ENCODE assay signal across 8 cellular contexts in genomic region chr3:197367081-197367780, GRCh38.
A peak's percentile ranks its signal among the peaks of the same experiment; 100 is the strongest.
DNase-seq lines count a peak whose midpoint lies in the region; TF ChIP-seq lines count a peak whose summit lies in the region.

No MANE protein-coding gene starts in this region.

- no peaks in the 10 kb centered on the region for H3K36me3 ChIP-seq in ovary

- TF ChIP-seq CTCF in cardiac fibroblast (IDR thresholded peaks at IDR 0.05; ENCODE audit: low read depth, low read length) (no peak), ovary (IDR thresholded peaks at IDR 0.05) (no peak)

- H3K27ac ChIP-seq in ovary = no peak overlapping the region

- DNase-seq in ELR (ENCODE audit: low read depth) (peak; percentile 46), NCI-H2196 treated with DMSO at 0.1 percent for 48 hours (lab: John Stamatoyannopoulos, UW; ENCODE audit: unreplicated experiment) (peak; percentile 91), cardiac fibroblast (ENCODE audit: low read depth in 2 of 2) (peak; percentile 37 to 56), pons (ENCODE audit: low spot score) (peak; percentile 73), T-helper 1 cell (no peak), SKM-1 (lab: John Stamatoyannopoulos, UW; ENCODE audit: unreplicated experiment) (no peak), RKO (ENCODE audit: low spot score) (no peak), ovary (no peak)

- no peak for TF ChIP-seq EP300 in ovary (IDR thresholded peaks at IDR 0.05)

- H3K27me3 ChIP-seq in ovary = no peaks in the 10 kb centered on the region

- no peaks in the 10 kb centered on the region for H3K4me1 ChIP-seq in ovary (ENCODE audit: insufficient read depth)

- TF ChIP-seq POLR2A in ovary (IDR thresholded peaks at IDR 0.05) = no peak

- no peak overlapping the region for H3K4me3 ChIP-seq in cardiac fibroblast (replicated peaks in 1 of 2; ENCODE audit: low read depth in 2 of 2, low read length in 2 of 2)
- no peak overlapping the region for H3K4me3 ChIP-seq in ovary

- 64 to 80% (median 67%) methylated on average over 13 of the region's 13 CpGs for WGBS in ovary, 3 donors

- intact Hi-C loops in ovary (cut with DNase I) = no loop called here

- no peaks in the 10 kb centered on the region for H3K9me3 ChIP-seq in ovary

Comparison
In these comparisons a context has a peak if more than half of its experiments do, and no peak if none do; other contexts are left out.
1. DNase-seq: peak in ELR (single experiment), NCI-H2196 treated with DMSO at 0.1 percent for 48 hours (single experiment), cardiac fibroblast (2 of 2) and pons (single experiment); none in T-helper 1 cell (0 of 5), SKM-1 (single experiment), RKO (single experiment) and ovary (0 of 5).